Comparison of ENCODE assay signal across 22 cellular contexts in the genomic region with DNA sequence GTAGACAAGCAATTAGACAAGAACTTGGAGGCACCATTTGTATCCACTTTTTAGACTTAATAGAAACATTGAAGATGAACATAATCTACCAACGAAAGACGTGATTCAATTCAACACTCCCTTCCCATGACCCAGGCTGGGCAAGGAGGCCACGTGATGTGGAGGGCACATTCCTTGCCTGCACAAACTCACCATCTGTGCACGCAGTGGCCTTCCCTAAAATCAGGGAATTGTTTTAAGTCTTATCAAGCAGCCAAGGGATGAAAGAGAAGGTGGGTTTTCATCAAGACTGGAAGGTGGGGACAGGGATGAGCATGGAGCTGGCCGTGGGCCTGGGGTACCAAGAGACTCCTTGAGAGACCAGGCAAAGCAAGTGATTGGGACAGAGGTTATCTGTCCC. TPM values are rescaled to one million over a fixed set of nuclear protein-coding genes. Genes with fewer than 3 reads are reported as not detected.
DNase-seq lines count a peak whose midpoint lies in the region; ATAC-seq and FAIRE-seq lines count a peak whose summit lies in the region.
"Had no signal": no experiment of that assay in that cellular context is flagged by ENCODE, and none has a peak within 500 bp of the region (broad histone marks: within the 10 kb centered on the region; RNA-seq: fewer than 3 reads in every experiment).

No MANE protein-coding gene starts in this region.

- WGBS in thymus, result 98% methylated on average over 5 of the region's 5 CpGs

- H3K36me3 ChIP-seq in thymus (ENCODE audit: control insufficient read depth, insufficient read depth), result peaks cover 77% of the 10 kb centered on the region

- POLR2A ChIA-PET in T-cell (lab: Charles Lee), result interaction anchor here in 1 of 2 donors (0.9 kb wide), 1 partner anchor 9 kb away, joined by 3 read pairs; no protein-coding TSS in a partner anchor

- H3K9me3 Mint-ChIP-seq in activated naive CD4-positive, alpha-beta T cell treated with anti-CD3 and anti-CD28 coated beads, Interleukin-2, amount 10 ng/mL, durations not matched to agents 7 days and 5 days, result no peaks in the 10 kb centered on the region
- H3K9me3 Mint-ChIP-seq in T-cell (no peaks in the 10 kb centered on the region), memory B cell (no peaks in the 10 kb centered on the region)

- no peaks in the 10 kb centered on the region for H3K27me3 Mint-ChIP-seq in activated naive CD4-positive, alpha-beta T cell treated with anti-CD3 and anti-CD28 coated beads, Interleukin-2, amount 10 ng/mL, durations not matched to agents 7 days and 5 days
- no peaks in the 10 kb centered on the region for H3K27me3 Mint-ChIP-seq in T-cell
- H3K27me3 Mint-ChIP-seq in memory B cell, result no peaks in the 10 kb centered on the region

- peak overlapping the region; percentile 36 for H3K27ac ChIP-seq in thymus (ENCODE audit: low read depth)
- H3K27ac ChIP-seq: hepatocyte, SK-N-MC had no signal

- H3K4me3 ChIP-seq in thymus (ENCODE audit: low read length), result no peak overlapping the region
- H3K4me3 ChIP-seq: hepatocyte, K562, SK-N-MC, suprapubic skin had no signal

- CTCF ChIA-PET in activated naive CD4-positive, alpha-beta T cell treated with anti-CD3 and anti-CD28 coated beads, Interleukin-2, amount 10 ng/mL, durations not matched to agents 7 days and 5 days (lab: Charles Lee), result interaction anchor here (0.9 to 2.4 kb wide), 4 partner anchors 9 to 36 kb away, joined by 3 to 7 read pairs (median 3); no protein-coding TSS in a partner anchor
- CTCF ChIA-PET in T-cell (lab: Charles Lee), result interaction anchor here in 1 of 2 donors (1.4 kb wide), 1 partner anchor 44 kb away, joined by 3 read pairs; no protein-coding TSS in a partner anchor

- no peaks in the 10 kb centered on the region for H3K27me3 ChIP-seq in thymus (ENCODE audit: control insufficient read depth, insufficient read depth)
- H3K27me3 ChIP-seq: hepatocyte, suprapubic skin had no signal

- peaks cover 73% of the 10 kb centered on the region for H3K4me1 Mint-ChIP-seq in activated naive CD4-positive, alpha-beta T cell treated with anti-CD3 and anti-CD28 coated beads, Interleukin-2, amount 10 ng/mL, durations not matched to agents 7 days and 5 days
- peaks cover 83 to 91% (median 84%) of the 10 kb centered on the region in 3 donors for H3K4me1 Mint-ChIP-seq in T-cell
- peaks cover 55% of the 10 kb centered on the region for H3K4me1 Mint-ChIP-seq in memory B cell

- H3K4me1 ChIP-seq in thymus (ENCODE audit: control insufficient read depth, insufficient read depth, low read length), result peaks cover 2% of the 10 kb centered on the region

- no peak for FAIRE-seq in frontal cortex (lab: Jason Lieb, UNC)
- FAIRE-seq: endothelial cell of umbilical vein, K562 had no signal

- ATAC-seq in T-cell (replicated peaks in 1 of 4), result no peak
- ATAC-seq in memory B cell (ENCODE audit: low read depth), result no peak
- ATAC-seq in HG03378 (IDR thresholded peaks at IDR 0.05; ENCODE audit: unreplicated experiment), result no peak
- ATAC-seq: K562, Panc1 had no signal

- H3K36me3 Mint-ChIP-seq in activated naive CD4-positive, alpha-beta T cell treated with anti-CD3 and anti-CD28 coated beads, Interleukin-2, amount 10 ng/mL, durations not matched to agents 7 days and 5 days, result peaks cover 82% of the 10 kb centered on the region
- peaks cover 76% of the 10 kb centered on the region for H3K36me3 Mint-ChIP-seq in T-cell
- H3K36me3 Mint-ChIP-seq in memory B cell, result peaks cover 33% of the 10 kb centered on the region

- H3K9me3 ChIP-seq in thymus (ENCODE audit: control insufficient read depth), result no peaks in the 10 kb centered on the region
- H3K9me3 ChIP-seq: suprapubic skin had no signal

- H3K27ac Mint-ChIP-seq in activated naive CD4-positive, alpha-beta T cell treated with anti-CD3 and anti-CD28 coated beads, Interleukin-2, amount 10 ng/mL, durations not matched to agents 7 days and 5 days, result peak overlapping the region; percentile 30
- peak overlapping the region; percentile 78 to 88 for H3K27ac Mint-ChIP-seq in T-cell
- H3K27ac Mint-ChIP-seq in memory B cell, result peak overlapping the region; percentile 94

- DNase-seq in activated naive CD4-positive, alpha-beta T cell treated with anti-CD3 and anti-CD28 coated beads, Interleukin-2, amount 10 ng/mL, durations not matched to agents 7 days and 5 days, result no peak
- no peak for DNase-seq in activated naive CD4-positive, alpha-beta T cell treated with anti-CD3 and anti-CD28 coated beads, Interleukin-2, amount 50 U/mL, for 16 hours
- DNase-seq in T-cell, result no peak
- DNase-seq in memory B cell (ENCODE audit: low spot score in 2 of 2), result no peak
- DNase-seq in NCI-H2227 (lab: John Stamatoyannopoulos, UW; ENCODE audit: unreplicated experiment), result no peak
- no peak for DNase-seq in frontal cortex (ENCODE audit: low spot score in 2 of 2)
- DNase-seq: ACHN; activated CD8-positive, alpha-beta memory T cell treated with anti-CD3 and anti-CD28 coated beads, Interleukin-2, amount 50 U/mL, for 48 hours; islet precursor cell; MV-4-11; NCI-H1694 treated with DMSO at 0.1 percent for 48 hours; NCI-H226; posterior cingulate gyrus; stimulated activated CD4-positive, alpha-beta T cell treated with anti-CD3 and anti-CD28 coated beads, Interleukin-4, amount 100 ng/mL, for 1 hour had no signal

- H3K4me3 Mint-ChIP-seq in activated naive CD4-positive, alpha-beta T cell treated with anti-CD3 and anti-CD28 coated beads, Interleukin-2, amount 10 ng/mL, durations not matched to agents 7 days and 5 days, result no peak overlapping the region
- H3K4me3 Mint-ChIP-seq in T-cell, result no peak overlapping the region
- H3K4me3 Mint-ChIP-seq in memory B cell, result no peak overlapping the region

RNA-seq across cellular contexts. Expression of a gene that starts 13.5 kb away (rescaled TPM):
- total RNA-seq in T-cell (1 to 10 TPM; 5.8 to 8.5 (median 7.3) TPM), frontal cortex (3.3 TPM)
- polyA plus RNA-seq in thymus, result 12.0 TPM

Comparison
In these comparisons a context has a peak if more than half of its experiments do, and no peak if none do; other contexts are left out.
1. H3K27ac Mint-ChIP-seq: peak in every context shown above with its lines; median percentile 94 in memory B cell; 83 in T-cell; 30 in activated naive CD4-positive, alpha-beta T cell treated with anti-CD3 and anti-CD28 coated beads, Interleukin-2, amount 10 ng/mL, durations not matched to agents 7 days and 5 days.